Comparison of ENCODE assay signal across 9 cellular contexts in genomic region chr5:170245436-170245835, GRCh38. TPM values are rescaled to one million over a fixed set of nuclear protein-coding genes. Genes with fewer than 3 reads are reported as not detected.
"Had no signal": no experiment of that assay in that cellular context is flagged by ENCODE, and none has a peak within 500 bp of the region (broad histone marks: within the 10 kb centered on the region; RNA-seq: fewer than 3 reads in every experiment).

No MANE protein-coding gene starts in this region.

RNA-seq across cellular contexts. Expression of gene C5orf58, which starts 12.7 kb away (rescaled TPM):
- total RNA-seq: activated CD4-positive, alpha-beta memory T cell treated with anti-CD3 and anti-CD28 coated beads, Interleukin-2, amount 10 ng/mL, durations not matched to agents 7 days and 5 days; activated CD8-positive, alpha-beta memory T cell treated with anti-CD3 and anti-CD28 coated beads, Interleukin-2, amount 10 ng/mL, durations not matched to agents 7 days and 5 days; aorta; MCF 10A; OCI-LY7; PC-9; Right ventricle myocardium inferior; SK-MEL-5; T-cell had no signal
- polyA plus RNA-seq: aorta had no signal

RNA-seq across cellular contexts. Expression of gene LCP2, which starts 52.1 kb away (rescaled TPM):
- total RNA-seq: MCF 10A, PC-9 had no signal
